20 cellular contexts compared by ENCODE assay signal in genomic region chr20:61888101-61888865, GRCh38.
"Had no signal": no experiment of that assay in that cellular context is flagged by ENCODE, and none has a peak within 500 bp of the region (broad histone marks: within the 10 kb centered on the region; RNA-seq: fewer than 3 reads in every experiment).

No MANE protein-coding gene starts in this region.

- H3K4me1 ChIP-seq: colonic mucosa, esophagus squamous epithelium, gastroesophageal sphincter, neural progenitor cell, pancreas, testis, transverse colon had no signal

- H3K4me3 ChIP-seq: colonic mucosa, esophagus squamous epithelium, gastroesophageal sphincter, mucosa of descending colon, neural progenitor cell, pancreas, testis, transverse colon had no signal

- H3K4me3 Mint-ChIP-seq: immature natural killer cell; naive thymus-derived CD8-positive, alpha-beta T cell; neural progenitor cell; stimulated activated naive B cell treated with anti-CD40 and anti-IgM and Interleukin-4, amounts not matched to agents 10 μg/mL and 1 μg/mL and 100 μg/mL, for 72 hours; stimulated activated naive CD8-positive, alpha-beta T cell treated with anti-CD3 and anti-CD28 coated beads, Interleukin-15, amount 100 ng/mL, for 72 hours had no signal

- H2AFZ ChIP-seq: neural progenitor cell had no signal

- H3K9me3 ChIP-seq: colonic mucosa, esophagus squamous epithelium, mucosa of descending colon, pancreas, testis, transverse colon had no signal

- DNase-seq: colonic mucosa; dermis blood vessel endothelial cell; esophagus squamous epithelium; foreskin fibroblast; immature natural killer cell; left colon; naive thymus-derived CD8-positive, alpha-beta T cell; occipital lobe; stimulated activated CD4-positive, alpha-beta T cell treated with anti-CD3 and anti-CD28 coated beads, Interleukin-2, amount 100 ng/mL, for 24 hours; stimulated activated CD4-positive, alpha-beta T cell treated with anti-CD3 and anti-CD28 coated beads, Interleukin-4, amount 100 ng/mL, for 4 hours; stimulated activated naive B cell treated with anti-CD40 and anti-IgM and Interleukin-4, amounts not matched to agents 10 μg/mL and 1 μg/mL and 100 μg/mL, for 72 hours; stimulated activated naive CD8-positive, alpha-beta T cell treated with anti-CD3 and anti-CD28 coated beads, Interleukin-15, amount 100 ng/mL, for 72 hours; testis; transverse colon had no signal

- H3K36me3 ChIP-seq: colonic mucosa, esophagus squamous epithelium, gastroesophageal sphincter, neural progenitor cell, pancreas, transverse colon had no signal

- H3K4me2 ChIP-seq: neural progenitor cell had no signal

- H3K9ac ChIP-seq: neural progenitor cell had no signal

- H3K27me3 ChIP-seq: colonic mucosa, pancreas, testis had no signal

- H3K36me3 Mint-ChIP-seq: naive thymus-derived CD8-positive, alpha-beta T cell; neural progenitor cell; stimulated activated naive B cell treated with anti-CD40 and anti-IgM and Interleukin-4, amounts not matched to agents 10 μg/mL and 1 μg/mL and 100 μg/mL, for 72 hours had no signal

- H3K27ac ChIP-seq: colonic mucosa, esophagus squamous epithelium, gastroesophageal sphincter, neural progenitor cell, pancreas, testis, transverse colon had no signal

- H3K27ac Mint-ChIP-seq: immature natural killer cell; neural progenitor cell; progenitor cell of endocrine pancreas; stimulated activated naive B cell treated with anti-CD40 and anti-IgM and Interleukin-4, amounts not matched to agents 10 μg/mL and 1 μg/mL and 100 μg/mL, for 72 hours; stimulated activated naive CD8-positive, alpha-beta T cell treated with anti-CD3 and anti-CD28 coated beads, Interleukin-15, amount 100 ng/mL, for 72 hours had no signal

- ATAC-seq: gastroesophageal sphincter; left colon; mucosa of descending colon; naive thymus-derived CD8-positive, alpha-beta T cell; pancreas; sciatic nerve; stimulated activated naive B cell treated with anti-CD40 and anti-IgM and Interleukin-4, amounts not matched to agents 10 μg/mL and 1 μg/mL and 100 μg/mL, for 72 hours; stimulated activated naive CD8-positive, alpha-beta T cell treated with anti-CD3 and anti-CD28 coated beads, Interleukin-15, amount 100 ng/mL, for 72 hours had no signal
